In the genomic region with DNA sequence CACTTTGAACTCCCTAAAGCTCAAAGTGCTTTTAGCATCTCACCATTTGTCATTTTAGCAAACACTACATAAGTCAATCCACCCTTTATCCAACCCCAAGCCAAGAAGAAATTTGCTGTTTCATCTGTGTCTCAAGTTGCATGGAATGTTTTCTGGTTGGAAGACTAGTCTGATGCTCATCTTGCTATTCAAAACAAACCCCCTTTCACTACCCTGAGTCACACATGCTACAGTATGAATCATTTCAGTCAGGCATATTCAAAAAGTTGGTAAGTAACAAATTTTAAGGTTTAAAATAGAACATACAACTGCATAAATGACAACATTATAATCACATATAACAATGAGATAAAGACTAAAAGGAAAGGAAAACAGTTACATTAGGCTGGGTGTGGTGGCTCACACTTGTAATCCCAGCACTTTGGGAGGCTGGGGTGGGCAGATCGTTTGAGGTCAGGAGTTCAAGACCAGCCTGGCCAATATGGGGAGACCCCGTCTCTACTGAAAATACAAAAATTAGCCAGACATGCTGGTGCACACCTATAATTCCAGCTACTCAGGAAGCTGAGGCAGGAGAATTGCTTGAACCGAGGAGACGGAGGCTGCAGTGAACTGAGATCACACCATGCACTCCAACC, we compare ENCODE assay signal across 9 cellular contexts. TPM values are rescaled to one million over a fixed set of nuclear protein-coding genes. Genes with fewer than 3 reads are reported as not detected.
A peak's percentile ranks its signal among the peaks of the same experiment; 100 is the strongest.
DNase-seq lines count a peak whose midpoint lies in the region; ATAC-seq and TF ChIP-seq lines count a peak whose summit lies in the region.
"Had no signal": no experiment of that assay in that cellular context is flagged by ENCODE, and none has a peak within 500 bp of the region (broad histone marks: within the 10 kb centered on the region; RNA-seq: fewer than 3 reads in every experiment).

No MANE protein-coding gene starts in this region.

- dilution Hi-C loops in IMR-90 (cut with HindIII; ENCODE audit: low sequenced_read_pairs, unreplicated experiment): no loop called here

- H3K27ac ChIP-seq in IMR-90 (ENCODE audit: insufficient read depth, low read length) (peak overlapping the region; percentile 90), left lung (peak overlapping the region in 1 of 2 donors; percentile 47)

- H2AFZ ChIP-seq in IMR-90 (replicated peaks; ENCODE audit: low read length, poor library complexity): no peak overlapping the region

- peaks cover 9% of the 10 kb centered on the region for H3K4me1 Mint-ChIP-seq in CD14-positive monocyte

- H3K9me3 Mint-ChIP-seq in CD14-positive monocyte: no peaks in the 10 kb centered on the region

- intact Hi-C loops in IMR-90 (cut with micrococcal nuclease): loop anchor here (10.0 kb wide), 1 partner anchor 152 kb away; a partner anchor contains a TSS
- intact Hi-C loops in left lung (cut with DNase I): no loop called here
- intact Hi-C loops in CD14-positive monocyte (cut with micrococcal nuclease): no loop called here

- DNase-seq in AG20443 (ENCODE audit: low spot score) (peak; percentile 85), IMR-90 (peak; percentile 99), astrocyte of the cerebellum (ENCODE audit: low read depth) (peak; percentile 80), left lung (no peak), CD14-positive monocyte (ENCODE audit: low spot score) (no peak), DMS 273 treated with DMSO at 0.1 percent for 48 hours (lab: John Stamatoyannopoulos, UW) (no peak)
- DNase-seq: NCI-H748 treated with DMSO at 0.1 percent for 48 hours had no signal

- H2BK20ac ChIP-seq in IMR-90 (ENCODE audit: low read depth, low read length): peak overlapping the region; percentile 67

- H3K36me3 ChIP-seq in IMR-90 (ENCODE audit: control insufficient read depth, insufficient read depth, low read length) (peaks cover 11% of the 10 kb centered on the region), left lung (peaks cover 0 to 23% of the 10 kb centered on the region in 2 donors)

- no peaks in the 10 kb centered on the region for H3K9me3 ChIP-seq in IMR-90 (ENCODE audit: control insufficient read depth, insufficient read depth, low read length)
- no peaks in the 10 kb centered on the region for H3K9me3 ChIP-seq in left lung

- H3K23ac ChIP-seq in IMR-90 (ENCODE audit: low read depth, low read length): no peak overlapping the region

- peak overlapping the region; percentile 88 for H2AK5ac ChIP-seq in IMR-90 (ENCODE audit: low read depth, low read length)

- 0 out of 2 replicates have a peak overlapping the region, but pooled peaks have one; percentile 25 for H3K18ac ChIP-seq in IMR-90 (ENCODE audit: low read depth, low read length)

- peaks cover 57 to 65% of the 10 kb centered on the region in 2 donors for H3K36me3 Mint-ChIP-seq in CD14-positive monocyte

- no peak for TF ChIP-seq CTCF in IMR-90 (conservative IDR thresholded peaks at IDR 0.05; ENCODE audit: low read depth, low read length)
- no peak for TF ChIP-seq CTCF in astrocyte of the cerebellum (IDR thresholded peaks at IDR 0.05; ENCODE audit: low read depth, low read length, missing control alignments)
- TF ChIP-seq CTCF in left lung (IDR thresholded peaks at IDR 0.05): no peak
- no peak for TF ChIP-seq CTCF in CD14-positive monocyte (IDR thresholded peaks at IDR 0.05)

- peaks cover 7% of the 10 kb centered on the region for H4K20me1 ChIP-seq in IMR-90 (ENCODE audit: insufficient read depth, low read length)

- peaks cover 31 to 64% of the 10 kb centered on the region in 2 experiments for H3K79me1 ChIP-seq in IMR-90 (ENCODE audit: low read depth in 1 of 2, low read length in 2 of 2)

- peak overlapping the region; percentile 53 for H3K4me2 ChIP-seq in IMR-90 (ENCODE audit: low read depth, low read length)

- no peaks in the 10 kb centered on the region for H3K27me3 Mint-ChIP-seq in CD14-positive monocyte (ENCODE audit: low read depth in 3 of 3)

- no CpG with 5 or more reads among the region's 4 CpGs for WGBS in IMR-90 (ENCODE audit: extremely low coverage in 2 of 2, insufficient read length in 1 of 2), 2 experiments

- H2AK9ac ChIP-seq in IMR-90 (replicated peaks; ENCODE audit: low read depth, low read length, poor library complexity): no peak overlapping the region

- POLR2A ChIA-PET in IMR-90 (lab: Charles Lee; ENCODE audit: unreplicated experiment): no interaction called here

- in situ Hi-C loops in IMR-90 (cut with MboI; ENCODE audit: low sequenced_read_pairs): no loop called here
- in situ Hi-C loops in astrocyte of the cerebellum (cut with HindIII; ENCODE audit: low sequenced_read_pairs): no loop called here

- peak overlapping the region; percentile 92 for H3K4ac ChIP-seq in IMR-90 (ENCODE audit: low read depth, low read length)

- H3K4me3 Mint-ChIP-seq in CD14-positive monocyte: no peak overlapping the region

- ATAC-seq in IMR-90 (ENCODE audit: low read depth) (peak; percentile 77), left lung (peak; percentile 48), GM19452 (IDR thresholded peaks at IDR 0.05; ENCODE audit: unreplicated experiment) (no peak), HG02885 (IDR thresholded peaks at IDR 0.05; ENCODE audit: poor library complexity, unreplicated experiment) (no peak)

- peak overlapping the region; percentile 88 for H2BK120ac ChIP-seq in IMR-90 (ENCODE audit: low read depth, low read length)

- peak overlapping the region; percentile 84; the same call in 2 of the 3 replicates for H2BK15ac ChIP-seq in IMR-90 (ENCODE audit: low read depth, low read length)

- 0 out of 2 replicates have a peak overlapping the region, but pooled peaks have one; percentile 80 for H3K14ac ChIP-seq in IMR-90 (replicated peaks; ENCODE audit: low read depth, low read length)

- H3K4me3 ChIP-seq in IMR-90 (ENCODE audit: insufficient read depth, low read depth, low read length): no peak overlapping the region
- no peak overlapping the region for H3K4me3 ChIP-seq in astrocyte of the cerebellum (ENCODE audit: low read depth, low read length)
- no peak overlapping the region for H3K4me3 ChIP-seq in left lung

- peaks cover 22% of the 10 kb centered on the region for H3K9me1 ChIP-seq in IMR-90 (ENCODE audit: insufficient read depth, low read length)

- no TSS peak for BruUV-seq in IMR-90 (replicated peaks; lab: Mats Ljungman, UMichigan)

- peak overlapping the region in 1 of 2 experiments; percentile 73; a peak in 2 of 4 replicates for H4K8ac ChIP-seq in IMR-90 (ENCODE audit: low read depth in 2 of 2, low read length in 2 of 2)

- H3K4me1 ChIP-seq in IMR-90 (ENCODE audit: control insufficient read depth, insufficient read depth, low read length): peaks cover 8% of the 10 kb centered on the region
- peaks cover 8 to 10% of the 10 kb centered on the region in 2 donors for H3K4me1 ChIP-seq in left lung

- H4K91ac ChIP-seq in IMR-90 (ENCODE audit: insufficient read depth, low read depth, low read length): peak overlapping the region; percentile 86

- H3K27me3 ChIP-seq in IMR-90 (ENCODE audit: control insufficient read depth, insufficient read depth, low read length) (no peaks in the 10 kb centered on the region), left lung (no peaks in the 10 kb centered on the region)

- H4K5ac ChIP-seq in IMR-90 (ENCODE audit: low read depth, low read length): peak overlapping the region; percentile 40; the same call in 1 of the 2 replicates

- no peak for TF ChIP-seq RAD21 in IMR-90 (IDR thresholded peaks at IDR 0.05; ENCODE audit: low read length)

- peak overlapping the region in 2 of 7 donors; percentile 7 to 42 for H3K27ac Mint-ChIP-seq in CD14-positive monocyte

- TF ChIP-seq POLR2A in IMR-90 (IDR thresholded peaks at IDR 0.05; ENCODE audit: low read depth, low read length): no peak

- CTCF ChIA-PET in IMR-90 (lab: Yijun Ruan, JAX): interaction anchor here (0.6 to 1.1 kb wide), 3 partner anchors 21 to 636 kb away, joined by 3 to 7 read pairs (median 5); a partner anchor contains a TSS

- peak overlapping the region; percentile 87 for H2BK5ac ChIP-seq in IMR-90 (ENCODE audit: low read depth, low read length, poor library complexity, severe bottlenecking)

- H3K56ac ChIP-seq in IMR-90 (ENCODE audit: extremely low read depth, insufficient read depth, low read length): peak overlapping the region; percentile 2; the same call in 1 of the 2 replicates

- no peak overlapping the region for H3K9ac ChIP-seq in IMR-90 (ENCODE audit: low read depth, low read length)

TF ChIP-seq in IMR-90, 13 proteins besides CTCF, POLR2A, EP300 and RAD21:
- TF ChIP-seq NFE2L2 (IDR thresholded peaks at IDR 0.05; ENCODE audit: low read depth, low read length) (peak; percentile 92), MAFK (IDR thresholded peaks at IDR 0.05; ENCODE audit: low read depth, low read length) (peak; percentile 83), SMC3 (IDR thresholded peaks at IDR 0.05; ENCODE audit: low read depth, low read length) (peak; percentile 17; the same call in 1 of the 2 replicates), FOS (IDR thresholded peaks at IDR 0.05; ENCODE audit: low read depth, low read length) (peak; percentile 96), BHLHE40 (IDR thresholded peaks at IDR 0.05; ENCODE audit: low read depth, low read length) (peak; percentile 50; the same call in 1 of the 2 replicates), CEBPB (IDR thresholded peaks at IDR 0.05; ENCODE audit: low read depth, low read length) (no peak)
- TF ChIP-seq, protein P1, sequence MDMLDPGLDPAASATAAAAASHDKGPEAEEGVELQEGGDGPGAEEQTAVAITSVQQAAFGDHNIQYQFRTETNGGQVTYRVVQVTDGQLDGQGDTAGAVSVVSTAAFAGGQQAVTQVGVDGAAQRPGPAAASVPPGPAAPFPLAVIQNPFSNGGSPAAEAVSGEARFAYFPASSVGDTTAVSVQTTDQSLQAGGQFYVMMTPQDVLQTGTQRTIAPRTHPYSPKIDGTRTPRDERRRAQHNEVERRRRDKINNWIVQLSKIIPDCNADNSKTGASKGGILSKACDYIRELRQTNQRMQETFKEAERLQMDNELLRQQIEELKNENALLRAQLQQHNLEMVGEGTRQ (IDR thresholded peaks at IDR 0.05; ENCODE audit: low read depth, low read length): no peak

RNA-seq across cellular contexts. Expression of a gene that starts 38.7 kb away (rescaled TPM):
- 18.3 and 19.2 TPM in 2 replicates for total RNA-seq in IMR-90 (2012; rRNA removed)
- polyA plus RNA-seq in IMR-90 (2012; rRNA removed): 7.2 and 8.0 TPM in 2 replicates
- 2.9 and 3.2 TPM in 2 replicates for polyA plus RNA-seq in IMR-90 (2012; cell fraction: cytosol; rRNA removed)
- 1.8 and 5.1 TPM in 2 replicates for polyA plus RNA-seq in IMR-90 (2012; cell fraction: nucleus; rRNA removed; ENCODE audit: low replicate concordance)
- 10 to 100 TPM; 11.1 to 13.6 TPM for total RNA-seq in left lung
- polyA plus RNA-seq in CD14-positive monocyte: 1 to 10 TPM; 2.9 to 3.8 TPM

RNA-seq across cellular contexts. Expression of a gene that starts 51.1 kb away (rescaled TPM):
- total RNA-seq in IMR-90 (2012; rRNA removed) (33.9 and 37.5 TPM in 2 replicates), left lung (10 to 100 TPM; 14.9 to 20.0 TPM)
- polyA plus RNA-seq in IMR-90 (2012; rRNA removed) (6.2 and 7.3 TPM in 2 replicates), CD14-positive monocyte (10 to 100 TPM in 1 of 2 donors, 1 to 10 TPM in 1; 8.1 to 10.2 TPM)
- polyA plus RNA-seq in IMR-90 (2012; cell fraction: cytosol; rRNA removed): 1.5 and 1.7 TPM in 2 replicates
- polyA plus RNA-seq in IMR-90 (2012; cell fraction: nucleus; rRNA removed; ENCODE audit: low replicate concordance): 0.73 and 3.4 TPM in 2 replicates

RNA-seq across cellular contexts. Expression of a gene that starts 54.9 kb away (rescaled TPM):
- 2.0 and 2.2 TPM in 2 replicates for total RNA-seq in IMR-90 (2012; rRNA removed)
- 4.2 and 4.6 TPM in 2 replicates for polyA plus RNA-seq in IMR-90 (2012; rRNA removed)
- 4.5 and 5.0 TPM in 2 replicates for polyA plus RNA-seq in IMR-90 (2012; cell fraction: cytosol; rRNA removed)
- polyA plus RNA-seq in IMR-90 (2012; cell fraction: nucleus; rRNA removed; ENCODE audit: low replicate concordance): 4.4 and 7.7 TPM in 2 replicates
- total RNA-seq in left lung: 1 to 10 TPM; 3.4 TPM
- under 1 TPM in 1 of 2 donors, not detected in 1; 0.27 TPM for polyA plus RNA-seq in CD14-positive monocyte

Comparison
In these comparisons a context has a peak if more than half of its experiments do, and no peak if none do; other contexts are left out.
1. DNase-seq: peak in AG20443 (single experiment), IMR-90 (single experiment) and astrocyte of the cerebellum (single experiment); none in left lung (0 of 2), CD14-positive monocyte (single experiment) and DMS 273 treated with DMSO at 0.1 percent for 48 hours (single experiment).
2. ATAC-seq: peak in IMR-90 (single experiment) and left lung (single experiment); none in GM19452 (single experiment) and HG02885 (single experiment).